In the genomic region with DNA sequence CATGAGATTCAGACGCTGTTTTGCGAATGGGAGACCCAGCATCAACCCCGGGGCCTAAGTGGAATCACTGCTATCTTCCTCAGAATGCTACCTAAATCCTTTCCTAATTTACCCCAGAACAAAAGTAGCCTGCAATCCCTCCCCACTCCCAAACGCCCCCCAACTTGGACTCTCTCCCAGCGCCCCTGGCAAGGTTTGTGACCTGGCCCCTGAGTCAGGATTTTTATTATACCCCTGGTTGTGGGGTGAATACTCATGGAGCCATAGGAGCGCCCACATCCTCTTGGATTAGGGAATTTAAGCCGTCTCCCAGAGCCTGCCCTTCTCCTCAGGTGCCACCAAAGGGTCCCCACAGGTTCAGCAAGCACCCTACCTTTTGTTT, we compare ENCODE assay signal across 8 cellular contexts. TPM values are rescaled to one million over a fixed set of nuclear protein-coding genes. Genes with fewer than 3 reads are reported as not detected.
A peak's percentile ranks its signal among the peaks of the same experiment; 100 is the strongest.
DNase-seq lines count a peak whose midpoint lies in the region; ATAC-seq and TF ChIP-seq lines count a peak whose summit lies in the region.

No MANE protein-coding gene starts in this region.

- H3K27ac Mint-ChIP-seq in chondrocyte (ENCODE audit: unreplicated experiment): peak overlapping the region; percentile 95
- H3K27ac Mint-ChIP-seq in naive B cell: peak overlapping the region in 5 of 6 donors; percentile 53 to 97 (median 95)

- H3K4me2 ChIP-seq in KMS-11: peak overlapping the region; percentile 52

- peaks cover 3% of the 10 kb centered on the region for H3K36me3 Mint-ChIP-seq in chondrocyte (ENCODE audit: low read depth)
- H3K36me3 Mint-ChIP-seq in naive B cell: no peaks in the 10 kb centered on the region

- H3K36me3 ChIP-seq in KMS-11 (ENCODE audit: insufficient read depth): no peaks in the 10 kb centered on the region

- H3K9me3 Mint-ChIP-seq in chondrocyte (ENCODE audit: low read depth): no peaks in the 10 kb centered on the region
- no peaks in the 10 kb centered on the region for H3K9me3 Mint-ChIP-seq in naive B cell

- TF ChIP-seq CTCF in AG10803 (conservative IDR thresholded peaks at IDR 0.05; ENCODE audit: low read length) (no peak), KMS-11 (conservative IDR thresholded peaks at IDR 0.05; ENCODE audit: low read depth, low read length) (no peak), chondrocyte (IDR thresholded peaks at IDR 0.05) (no peak)

- H3K27ac ChIP-seq in KMS-11: peak overlapping the region; percentile 89; the same call in 1 of the 2 replicates

- DNase-seq in AG10803 (ENCODE audit: low read depth) (no peak), chondrocyte (ENCODE audit: low spot score) (no peak), naive B cell (no peak), NCI-H526 treated with DMSO at 0.1 percent for 48 hours (lab: John Stamatoyannopoulos, UW) (no peak)

- no peaks in the 10 kb centered on the region for H3K79me2 ChIP-seq in KMS-11 (ENCODE audit: insufficient read depth, low read depth)

- H2AFZ ChIP-seq in KMS-11 (ENCODE audit: low read depth): peak overlapping the region; percentile 53

- H3K27me3 Mint-ChIP-seq in chondrocyte (ENCODE audit: low read depth) (no peaks in the 10 kb centered on the region), naive B cell (no peaks in the 10 kb centered on the region)

- H3K4me1 ChIP-seq in KMS-11 (ENCODE audit: low read depth, poor library complexity, severe bottlenecking): peaks cover 47% of the 10 kb centered on the region

- H3K27me3 ChIP-seq in KMS-11 (ENCODE audit: insufficient read depth, low read depth): no peaks in the 10 kb centered on the region

- H3K4me3 Mint-ChIP-seq in chondrocyte (ENCODE audit: unreplicated experiment) (peak overlapping the region; percentile 87), naive B cell (peak overlapping the region; percentile 81 to 97 (median 92))

- H3K9ac ChIP-seq in KMS-11: peak overlapping the region; percentile 90; the same call in 1 of the 2 replicates

- H3K4me3 ChIP-seq in AG10803 (ENCODE audit: low read length) (peak overlapping the region; percentile 75), KMS-11 (IDR thresholded peaks at IDR 0.05; ENCODE audit: insufficient read depth, low read depth, low read length) (peak overlapping the region; percentile 56)

- no peak for ATAC-seq in naive B cell (ENCODE audit: low read depth in 2 of 2)
- ATAC-seq in GM19328 (IDR thresholded peaks at IDR 0.05; ENCODE audit: unreplicated experiment): no peak
- ATAC-seq in GM18907 (IDR thresholded peaks at IDR 0.05; ENCODE audit: unreplicated experiment): no peak
- ATAC-seq in HG02870 (IDR thresholded peaks at IDR 0.05; ENCODE audit: unreplicated experiment): no peak

- H4K20me1 ChIP-seq in KMS-11 (ENCODE audit: insufficient read depth): no peaks in the 10 kb centered on the region

- H3K4me1 Mint-ChIP-seq in chondrocyte (ENCODE audit: low read depth) (peaks cover 45% of the 10 kb centered on the region), naive B cell (peaks cover 25 to 50% (median 37%) of the 10 kb centered on the region in 3 donors)

RNA-seq across cellular contexts. Expression of gene MYL6B, which starts 0.4 kb away (rescaled TPM):
- total RNA-seq in chondrocyte: 70.5 to 79.7 TPM (median 75.2 TPM) in 3 replicates
- 10 to 100 TPM; 14.2 to 35.1 (median 20.2) TPM for polyA plus RNA-seq in naive B cell (ENCODE audit: low read depth in 6 of 6)

RNA-seq across cellular contexts. Expression of gene MYL6, which starts 5.4 kb away (rescaled TPM):
- total RNA-seq in chondrocyte: 1,367 to 2,282 TPM (median 2,236 TPM) in 3 replicates
- polyA plus RNA-seq in naive B cell (ENCODE audit: low read depth in 6 of 6): 1,000 to 10,000 TPM; 1,680 to 2,679 (median 1,914) TPM

RNA-seq across cellular contexts. Expression of gene ESYT1, which starts 24.7 kb away (rescaled TPM):
- 127 to 155 TPM (median 144 TPM) in 3 replicates for total RNA-seq in chondrocyte
- polyA plus RNA-seq in naive B cell (ENCODE audit: low read depth in 6 of 6): 100 to 1,000 TPM; 145 to 293 (median 196) TPM

RNA-seq across cellular contexts. Expression of gene ZC3H10, which starts 34.7 kb away (rescaled TPM):
- 5.0 to 11.2 TPM (median 8.0 TPM) in 3 replicates for total RNA-seq in chondrocyte
- 1 to 10 TPM; 1.0 to 7.8 (median 3.4) TPM for polyA plus RNA-seq in naive B cell (ENCODE audit: low read depth in 6 of 6)

RNA-seq across cellular contexts. Expression of gene RPL41, which starts 36.3 kb away (rescaled TPM):
- total RNA-seq in chondrocyte: 2,552 to 3,030 TPM (median 2,631 TPM) in 3 replicates
- polyA plus RNA-seq in naive B cell (ENCODE audit: low read depth in 6 of 6): 1,000 to 10,000 TPM; 5,503 to 9,903 (median 8,851) TPM
